Comparison of ENCODE assay signal across 10 cellular contexts in the genomic region with DNA sequence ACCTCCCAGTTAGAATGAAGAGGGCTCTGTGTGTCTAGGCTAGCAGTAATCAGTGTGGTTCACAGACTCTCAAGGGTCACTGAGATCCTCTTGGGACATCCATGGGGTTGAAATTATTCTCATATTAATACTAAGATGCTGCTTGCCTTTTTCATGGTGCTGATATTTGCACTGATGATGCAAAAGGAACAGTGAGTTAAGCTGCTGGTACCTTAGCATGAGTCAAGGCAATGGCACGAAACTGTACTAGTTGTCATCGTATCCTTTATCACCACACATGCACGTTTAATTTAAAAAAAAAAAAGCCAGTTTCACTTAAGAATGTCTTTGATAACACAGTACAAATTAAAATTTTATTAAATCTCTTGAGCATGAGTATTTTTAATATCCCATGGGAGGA.
"Had no signal": no experiment of that assay in that cellular context is flagged by ENCODE, and none has a peak within 500 bp of the region (broad histone marks: within the 10 kb centered on the region; RNA-seq: fewer than 3 reads in every experiment).

No MANE protein-coding gene starts in this region.

- H3K27ac Mint-ChIP-seq: GM23338, H9, HFFc6 had no signal

- FAIRE-seq: H1, H54 had no signal

- H3K4me3 ChIP-seq: GM23248, GM23338, HAP-1 had no signal

- H3K27ac ChIP-seq: GM23248 had no signal

- DNase-seq: GM23248, GOT3, H7, H9, HCEC 1CT, HFFc6 had no signal

- H3K9me3 ChIP-seq: HAP-1 had no signal

- H3K4me3 Mint-ChIP-seq: GM23338, H9, HFFc6 had no signal

- H3K9me3 Mint-ChIP-seq: HFFc6 had no signal

- H3K36me3 ChIP-seq: HAP-1 had no signal

- H2AFZ ChIP-seq: GM23248, GM23338 had no signal

- H3K9ac ChIP-seq: GM23248 had no signal

- H3K4me2 ChIP-seq: GM23338 had no signal
